Comparison of ENCODE assay signal across 17 cellular contexts in the genomic region with DNA sequence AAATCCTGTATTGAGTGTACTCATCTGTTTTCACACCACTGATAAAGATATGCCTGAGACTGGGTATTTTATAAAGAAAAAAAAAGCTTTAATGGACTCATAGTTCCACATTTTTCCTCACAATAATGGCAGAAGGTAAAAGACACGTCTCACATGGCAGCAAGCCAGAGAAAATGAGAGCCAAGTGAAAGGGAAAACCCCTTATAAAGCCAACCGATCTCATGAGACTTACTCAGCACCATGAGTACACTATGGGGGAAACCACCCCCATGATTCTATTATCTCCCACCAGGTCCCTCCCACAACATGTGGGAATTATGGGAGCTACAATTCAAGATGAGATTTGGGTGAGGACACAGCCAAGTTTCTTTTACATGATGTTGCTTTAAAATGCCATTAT.
"Had no signal": no experiment of that assay in that cellular context is flagged by ENCODE, and none has a peak within 500 bp of the region (broad histone marks: within the 10 kb centered on the region; RNA-seq: fewer than 3 reads in every experiment).

No MANE protein-coding gene starts in this region.

- ATAC-seq: body of pancreas, lower lobe of right lung had no signal

- DNase-seq: activated CD4-positive, alpha-beta T cell treated with anti-CD3 and anti-CD28 coated beads, Interleukin-2, amount 50 U/mL, for 4 hours; activated CD4-positive, CD25-positive, alpha-beta regulatory T cell treated with anti-CD3 and anti-CD28 coated beads, Interleukin-2, amount 50 U/mL, for 72 hours; activated T-cell treated with anti-CD3 and anti-CD28 coated beads for 4 hours; adrenal gland; body of pancreas; effector CD8-positive, alpha-beta T cell; esophagus squamous epithelium; foreskin fibroblast; head of caudate nucleus; lower lobe of right lung; naive B cell; ovary; sigmoid colon; spleen; stomach; testis; upper lobe of left lung had no signal
